ENCODE assay signal across 8 cellular contexts in the genomic region with DNA sequence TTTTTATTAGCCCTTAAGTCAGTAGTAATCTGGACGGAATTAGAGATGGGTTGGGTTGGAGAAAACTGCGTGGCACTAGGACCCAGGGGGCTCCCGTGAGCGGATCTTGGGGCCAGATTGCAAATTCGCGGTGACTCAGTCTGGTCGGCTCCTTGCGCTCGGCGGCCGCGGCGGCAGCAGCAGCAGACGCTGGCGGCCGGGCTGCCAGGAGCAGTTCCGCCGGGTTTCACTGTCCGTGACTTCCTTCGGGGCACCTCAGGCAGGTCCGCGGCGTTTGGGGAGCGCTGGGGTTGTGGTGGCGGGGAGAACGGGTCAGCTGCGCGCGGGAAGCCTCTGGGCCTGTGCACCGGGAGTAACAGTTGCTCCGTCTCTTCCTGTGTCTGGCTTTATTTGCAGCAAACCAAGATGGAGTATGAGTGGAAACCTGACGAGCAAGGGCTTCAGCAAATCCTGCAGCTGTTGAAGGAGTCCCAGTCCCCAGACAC. TPM values are rescaled to one million over a fixed set of nuclear protein-coding genes. Genes with fewer than 3 reads are reported as not detected.
DNase-seq lines count a peak whose midpoint lies in the region; TF ChIP-seq lines count a peak whose summit lies in the region.

No MANE protein-coding gene starts in this region.

- H3K36me3 Mint-ChIP-seq in H9 (ENCODE audit: insufficient read depth in 1 of 3, low read depth in 3 of 3) = peaks cover 8 to 26% (median 9%) of the 10 kb centered on the region in 3 experiments; a peak in 6 of 7 replicates

- TF ChIP-seq POLR2A in suprapubic skin (IDR thresholded peaks at IDR 0.05) = peak; percentile 49 to 63

- no peak overlapping the region for H2AK5ac ChIP-seq in H9 (ENCODE audit: insufficient read length, low read length)

- no peaks in the 10 kb centered on the region for H3K9me3 Mint-ChIP-seq in H9

- peak overlapping the region; percentile 93 for H3K18ac ChIP-seq in H9 (ENCODE audit: insufficient read length, low read depth, low read length)

- H3K27me3 ChIP-seq in H9 (ENCODE audit: insufficient read depth, low read length) = no peaks in the 10 kb centered on the region
- H3K27me3 ChIP-seq in MG63 = no peaks in the 10 kb centered on the region
- no peaks in the 10 kb centered on the region for H3K27me3 ChIP-seq in suprapubic skin

- H3K79me2 ChIP-seq in H9 (ENCODE audit: insufficient read depth, low read length) = peaks cover 25% of the 10 kb centered on the region; the same call in 1 of the 2 replicates

- no peak overlapping the region for H2BK5ac ChIP-seq in H9 (ENCODE audit: insufficient read length, low read length)

- H2BK15ac ChIP-seq in H9 (ENCODE audit: low read depth, low read length) = no peak overlapping the region

- H3K9me3 ChIP-seq in H9 (ENCODE audit: control insufficient read depth, low read depth, low read length) = no peaks in the 10 kb centered on the region
- H3K9me3 ChIP-seq in MG63 = no peaks in the 10 kb centered on the region
- no peaks in the 10 kb centered on the region for H3K9me3 ChIP-seq in suprapubic skin

- H3K4me3 ChIP-seq in MG63 (peak overlapping the region; percentile 83), suprapubic skin (peak overlapping the region; percentile 92)

- no peaks in the 10 kb centered on the region for H3K79me1 ChIP-seq in H9 (ENCODE audit: insufficient read depth, low read depth, low read length, poor library complexity, severe bottlenecking)

- no peak overlapping the region for H3K56ac ChIP-seq in H9 (ENCODE audit: insufficient read length, low read depth, low read length)

- in situ Hi-C loops in SK-MEL-5 (cut with HindIII; ENCODE audit: low pct_unique_long_range_greater_than_20kb, low sequenced_read_pairs) = no loop called here

- H4K91ac ChIP-seq in H9 (ENCODE audit: insufficient read length, low read depth, low read length) = no peak overlapping the region

- DNase-seq in GDM1 (lab: John Stamatoyannopoulos, UW) = peak; percentile 77
- peak; percentile 89 for DNase-seq in H9
- peak; percentile 95 for DNase-seq in MG63
- peak; percentile 91 for DNase-seq in SK-MEL-5 (ENCODE audit: low read depth, low spot score)
- peak; percentile 87 for DNase-seq in activated naive CD4-positive, alpha-beta T cell treated with anti-CD3 and anti-CD28 coated beads, Interleukin-2, amount 50 U/mL, for 16 hours
- peak; percentile 91 for DNase-seq in globus pallidus (ENCODE audit: low spot score)
- peak in 55 of 56 donors; percentile 40 to 95 (median 85) for DNase-seq in nucleus accumbens (lab: John Stamatoyannopoulos, UW)
- peak; percentile 92 to 93 for DNase-seq in suprapubic skin (ENCODE audit: low spot score in 2 of 2)

- H3K27ac Mint-ChIP-seq in H9 = peak overlapping the region; percentile 93 to 99 (median 98)

- no peak overlapping the region for H4K8ac ChIP-seq in H9 (replicated peaks; ENCODE audit: insufficient read length, low read depth, low read length)

- H2BK12ac ChIP-seq in H9 (ENCODE audit: insufficient read length, low read depth, low read length) = no peak overlapping the region

- H3K4ac ChIP-seq in H9 (ENCODE audit: low read depth, low read length) = no peak overlapping the region

- peak overlapping the region; percentile 78 for H3K9ac ChIP-seq in H9 (ENCODE audit: extremely low read depth, insufficient read length, low read length)

- H2AFZ ChIP-seq in H9 (ENCODE audit: low read length) = no peak overlapping the region

- no peak for TF ChIP-seq EP300 in suprapubic skin (IDR thresholded peaks at IDR 0.05)

- no peak overlapping the region for H2BK20ac ChIP-seq in H9 (ENCODE audit: low read depth, low read length, poor library complexity, severe bottlenecking)

- H3T11ph ChIP-seq in H9 (ENCODE audit: low read length) = no peak overlapping the region

- H3K4me1 Mint-ChIP-seq in H9 = peaks cover 25 to 31% of the 10 kb centered on the region in 2 experiments

- no peaks in the 10 kb centered on the region for H4K20me1 ChIP-seq in H9 (ENCODE audit: control insufficient read depth, insufficient read depth, insufficient read length)

- no peaks in the 10 kb centered on the region for H3K27me3 Mint-ChIP-seq in H9 (ENCODE audit: low read depth)

- H3K23ac ChIP-seq in H9 (ENCODE audit: insufficient read length, low read depth, low read length) = no peak overlapping the region

- WGBS in H9 (ENCODE audit: extremely low coverage, insufficient read length, low lambda C conversion rate) = no CpG with 5 or more reads among the region's 32 CpGs
- 0% methylated on average over 14 of the region's 32 CpGs for WGBS in suprapubic skin

- TF ChIP-seq CTCF in H9 (conservative IDR thresholded peaks at IDR 0.05) = no peak
- peak in 1 of 2 donors; percentile 5 for TF ChIP-seq CTCF in suprapubic skin (IDR thresholded peaks at IDR 0.05)

- no peaks in the 10 kb centered on the region for H3K23me2 ChIP-seq in H9 (ENCODE audit: insufficient read length, low read depth, low read length, poor library complexity, severe bottlenecking)

- H3K36me3 ChIP-seq in MG63 (peaks cover 41% of the 10 kb centered on the region), suprapubic skin (no peaks in the 10 kb centered on the region)

- H3K4me1 ChIP-seq in H9 (ENCODE audit: insufficient read depth, low read length) = no peaks in the 10 kb centered on the region
- H3K4me1 ChIP-seq in suprapubic skin = peaks cover 49% of the 10 kb centered on the region

- H3K14ac ChIP-seq in H9 (ENCODE audit: insufficient read depth, low read length) = peak overlapping the region; percentile 98

- H2BK120ac ChIP-seq in H9 (ENCODE audit: low read depth, low read length, poor library complexity, severe bottlenecking) = no peak overlapping the region

- H4K5ac ChIP-seq in H9 (ENCODE audit: insufficient read length, low read depth, low read length) = no peak overlapping the region

- H3K27ac ChIP-seq in H9 (ENCODE audit: insufficient read length, low read depth, low read length) = no peak overlapping the region
- H3K27ac ChIP-seq in suprapubic skin = peak overlapping the region; percentile 97

- H3K4me3 Mint-ChIP-seq in H9 = peak overlapping the region; percentile 98

- peak overlapping the region; percentile 33 for H3K4me2 ChIP-seq in H9 (ENCODE audit: insufficient read depth, insufficient read length, low read length)

RNA-seq across cellular contexts. Expression of gene TNPO1, which starts 31.6 kb away (rescaled TPM):
- total RNA-seq in H9 (2021) (164 TPM in 2 replicates), suprapubic skin (10 to 100 TPM; 40.7 to 81.0 (median 51.2) TPM)
- total RNA-seq in MG63 (2014; rRNA removed; shearing (Covaris generic); ENCODE audit: low replicate concordance) = 90.5 and 235 TPM in 2 replicates
- total RNA-seq in SK-MEL-5 (2014; rRNA removed; shearing (Covaris generic)) = 301 and 303 TPM in 2 replicates
- polyA plus RNA-seq in SK-MEL-5 (2015; cell fraction: cytosol; rRNA removed) = 104 and 128 TPM in 2 replicates
- polyA plus RNA-seq in SK-MEL-5 (2015; cell fraction: nucleus; rRNA removed) = 99.9 and 103 TPM in 2 replicates
